ENCODE assay signal across 1 cellular context in the genomic region with DNA sequence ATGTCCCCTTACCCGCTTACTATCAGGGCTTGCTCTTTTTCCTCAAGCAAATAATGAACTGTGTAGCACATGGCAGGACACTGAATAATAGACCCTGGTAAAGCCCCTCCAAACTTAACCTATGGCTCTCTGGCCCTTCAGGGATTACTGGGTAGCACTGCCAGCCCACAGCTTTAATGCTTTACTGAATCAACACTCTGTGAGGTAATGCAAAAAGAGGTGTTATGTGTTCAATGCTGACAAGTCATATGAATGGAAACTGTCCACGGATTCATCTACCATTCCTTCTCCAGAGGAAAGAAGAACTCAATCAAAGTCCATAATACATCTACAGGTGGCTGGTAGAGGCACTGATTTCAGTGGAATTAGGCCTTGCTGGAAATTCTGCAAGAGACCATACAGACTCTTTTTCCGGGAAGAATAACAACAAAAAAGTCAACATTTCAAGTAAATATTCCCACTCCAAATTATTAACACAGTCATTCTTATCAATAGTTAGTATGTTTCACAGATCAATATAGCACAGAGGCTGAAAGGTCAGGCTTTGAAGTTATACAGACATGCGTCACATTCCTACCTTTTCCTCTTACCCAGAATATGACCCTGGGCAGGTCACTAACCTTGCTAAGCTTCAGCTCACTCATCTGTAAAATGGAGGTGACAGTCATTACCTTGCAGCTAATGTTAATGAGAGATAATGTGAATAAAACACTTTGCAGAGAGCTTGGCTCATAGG.
TF ChIP-seq lines count a peak whose summit lies in the region.

No MANE protein-coding gene starts in this region.

TF ChIP-seq in HepG2, 621 proteins besides CTCF, POLR2A, EP300 and RAD21 (continued from another document and continues in another):
- TF ChIP-seq, protein P1, sequence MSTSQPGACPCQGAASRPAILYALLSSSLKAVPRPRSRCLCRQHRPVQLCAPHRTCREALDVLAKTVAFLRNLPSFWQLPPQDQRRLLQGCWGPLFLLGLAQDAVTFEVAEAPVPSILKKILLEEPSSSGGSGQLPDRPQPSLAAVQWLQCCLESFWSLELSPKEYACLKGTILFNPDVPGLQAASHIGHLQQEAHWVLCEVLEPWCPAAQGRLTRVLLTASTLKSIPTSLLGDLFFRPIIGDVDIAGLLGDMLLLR (CRISPR knock-in tag; IDR thresholded peaks at IDR 0.05), result no peak
- TF ChIP-seq REPIN1 (CRISPR knock-in tag; IDR thresholded peaks at IDR 0.05; ENCODE audit: borderline replicate concordance, low read depth) (peak; percentile 89), KDM2A (CRISPR knock-in tag; IDR thresholded peaks at IDR 0.05; ENCODE audit: borderline replicate concordance, low read depth) (no peak), SRSF1 (optimal IDR thresholded peaks at IDR 0.05; ENCODE audit: low read depth, low read length) (no peak), ATF7 (IDR thresholded peaks at IDR 0.05) (peak; percentile 32), ATF7 (CRISPR knock-in tag; IDR thresholded peaks at IDR 0.05) (no peak; the same call in 1 of the 2 replicates), NFYB (CRISPR knock-in tag; IDR thresholded peaks at IDR 0.05) (no peak), RBAK (CRISPR knock-in tag; IDR thresholded peaks at IDR 0.05) (no peak), RELA (CRISPR knock-in tag; IDR thresholded peaks at IDR 0.05) (peak; percentile 38; the same call in 1 of the 2 replicates), ZNF256 (CRISPR knock-in tag; conservative IDR thresholded peaks at IDR 0.05) (no peak), SYNCRIP (IDR thresholded peaks at IDR 0.05; ENCODE audit: insufficient read depth, low read depth, low read length) (no peak), ZNF232 (CRISPR knock-in tag; IDR thresholded peaks at IDR 0.05; ENCODE audit: borderline replicate concordance) (0 out of 2 replicates have a peak, but pooled peaks have one; percentile 59), SMAD3 (CRISPR knock-in tag; IDR thresholded peaks at IDR 0.05) (peak; percentile 77; the same call in 1 of the 2 replicates), ZBTB38 (CRISPR knock-in tag; IDR thresholded peaks at IDR 0.05) (no peak), PCBP1 (IDR thresholded peaks at IDR 0.05; ENCODE audit: borderline replicate concordance, low read depth, low read length) (no peak), ZNF468 (CRISPR knock-in tag; IDR thresholded peaks at IDR 0.05) (no peak), ZEB1 (IDR thresholded peaks at IDR 0.05; ENCODE audit: insufficient replicate concordance, low read depth) (peak; percentile 80), FOXA1 (IDR thresholded peaks at IDR 0.05) (peak; percentile 68), FOXA1 (CRISPR knock-in tag; IDR thresholded peaks at IDR 0.05) (peak; percentile 70; the same call in 1 of the 2 replicates), U2AF2 (IDR thresholded peaks at IDR 0.05; ENCODE audit: low read depth, low read length) (no peak), JUN (CRISPR knock-in tag; IDR thresholded peaks at IDR 0.05) (no peak), ZFP90 (CRISPR knock-in tag; IDR thresholded peaks at IDR 0.05; ENCODE audit: borderline replicate concordance) (0 out of 2 replicates have a peak, but pooled peaks have one; percentile 32), ADNP (CRISPR knock-in tag; IDR thresholded peaks at IDR 0.05) (no peak)
- TF ChIP-seq, protein P2, sequence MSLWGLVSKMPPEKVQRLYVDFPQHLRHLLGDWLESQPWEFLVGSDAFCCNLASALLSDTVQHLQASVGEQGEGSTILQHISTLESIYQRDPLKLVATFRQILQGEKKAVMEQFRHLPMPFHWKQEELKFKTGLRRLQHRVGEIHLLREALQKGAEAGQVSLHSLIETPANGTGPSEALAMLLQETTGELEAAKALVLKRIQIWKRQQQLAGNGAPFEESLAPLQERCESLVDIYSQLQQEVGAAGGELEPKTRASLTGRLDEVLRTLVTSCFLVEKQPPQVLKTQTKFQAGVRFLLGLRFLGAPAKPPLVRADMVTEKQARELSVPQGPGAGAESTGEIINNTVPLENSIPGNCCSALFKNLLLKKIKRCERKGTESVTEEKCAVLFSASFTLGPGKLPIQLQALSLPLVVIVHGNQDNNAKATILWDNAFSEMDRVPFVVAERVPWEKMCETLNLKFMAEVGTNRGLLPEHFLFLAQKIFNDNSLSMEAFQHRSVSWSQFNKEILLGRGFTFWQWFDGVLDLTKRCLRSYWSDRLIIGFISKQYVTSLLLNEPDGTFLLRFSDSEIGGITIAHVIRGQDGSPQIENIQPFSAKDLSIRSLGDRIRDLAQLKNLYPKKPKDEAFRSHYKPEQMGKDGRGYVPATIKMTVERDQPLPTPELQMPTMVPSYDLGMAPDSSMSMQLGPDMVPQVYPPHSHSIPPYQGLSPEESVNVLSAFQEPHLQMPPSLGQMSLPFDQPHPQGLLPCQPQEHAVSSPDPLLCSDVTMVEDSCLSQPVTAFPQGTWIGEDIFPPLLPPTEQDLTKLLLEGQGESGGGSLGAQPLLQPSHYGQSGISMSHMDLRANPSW (CRISPR knock-in tag; IDR thresholded peaks at IDR 0.05; ENCODE audit: borderline replicate concordance), result peak; percentile 75; the same call in 1 of the 2 replicates
- TF ChIP-seq, protein P3, sequence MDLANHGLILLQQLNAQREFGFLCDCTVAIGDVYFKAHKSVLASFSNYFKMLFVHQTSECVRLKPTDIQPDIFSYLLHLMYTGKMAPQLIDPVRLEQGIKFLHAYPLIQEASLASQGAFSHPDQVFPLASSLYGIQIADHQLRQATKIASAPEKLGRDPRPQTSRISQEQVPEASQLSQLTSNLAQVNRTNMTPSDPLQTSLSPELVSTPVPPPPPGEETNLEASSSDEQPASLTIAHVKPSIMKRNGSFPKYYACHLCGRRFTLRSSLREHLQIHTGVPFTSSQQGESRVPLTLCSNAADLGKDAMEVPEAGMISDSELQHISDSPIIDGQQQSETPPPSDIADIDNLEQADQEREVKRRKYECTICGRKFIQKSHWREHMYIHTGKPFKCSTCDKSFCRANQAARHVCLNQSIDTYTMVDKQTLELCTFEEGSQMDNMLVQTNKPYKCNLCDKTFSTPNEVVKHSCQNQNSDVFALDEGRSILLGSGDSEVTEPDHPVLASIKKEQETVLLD (CRISPR knock-in tag; IDR thresholded peaks at IDR 0.05; ENCODE audit: low read depth), result no peak
- TF ChIP-seq, protein P4, sequence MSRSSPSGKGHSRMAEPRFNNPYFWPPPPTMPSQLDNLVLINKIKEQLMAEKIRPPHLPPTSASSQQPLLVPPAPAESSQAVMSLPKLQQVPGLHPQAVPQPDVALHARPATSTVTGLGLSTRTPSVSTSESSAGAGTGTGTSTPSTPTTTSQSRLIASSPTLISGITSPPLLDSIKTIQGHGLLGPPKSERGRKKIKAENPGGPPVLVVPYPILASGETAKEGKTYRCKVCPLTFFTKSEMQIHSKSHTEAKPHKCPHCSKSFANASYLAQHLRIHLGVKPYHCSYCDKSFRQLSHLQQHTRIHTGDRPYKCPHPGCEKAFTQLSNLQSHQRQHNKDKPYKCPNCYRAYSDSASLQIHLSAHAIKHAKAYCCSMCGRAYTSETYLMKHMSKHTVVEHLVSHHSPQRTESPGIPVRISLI (CRISPR knock-in tag; IDR thresholded peaks at IDR 0.05; ENCODE audit: borderline replicate concordance), result peak; percentile 65; the same call in 1 of the 2 replicates
- TF ChIP-seq, protein P5, sequence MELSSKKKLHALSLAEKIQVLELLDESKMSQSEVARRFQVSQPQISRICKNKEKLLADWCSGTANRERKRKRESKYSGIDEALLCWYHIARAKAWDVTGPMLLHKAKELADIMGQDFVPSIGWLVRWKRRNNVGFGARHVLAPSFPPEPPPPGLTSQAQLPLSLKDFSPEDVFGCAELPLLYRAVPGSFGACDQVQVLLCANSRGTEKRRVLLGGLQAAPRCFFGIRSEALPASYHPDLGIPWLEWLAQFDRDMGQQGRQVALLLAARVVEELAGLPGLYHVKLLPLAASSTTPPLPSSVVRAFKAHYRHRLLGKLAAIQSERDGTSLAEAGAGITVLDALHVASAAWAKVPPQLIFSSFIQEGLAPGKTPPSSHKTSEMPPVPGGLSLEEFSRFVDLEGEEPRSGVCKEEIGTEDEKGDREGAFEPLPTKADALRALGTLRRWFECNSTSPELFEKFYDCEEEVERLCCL (CRISPR knock-in tag; IDR thresholded peaks at IDR 0.05; ENCODE audit: borderline replicate concordance), result no peak
- TF ChIP-seq, protein P6, sequence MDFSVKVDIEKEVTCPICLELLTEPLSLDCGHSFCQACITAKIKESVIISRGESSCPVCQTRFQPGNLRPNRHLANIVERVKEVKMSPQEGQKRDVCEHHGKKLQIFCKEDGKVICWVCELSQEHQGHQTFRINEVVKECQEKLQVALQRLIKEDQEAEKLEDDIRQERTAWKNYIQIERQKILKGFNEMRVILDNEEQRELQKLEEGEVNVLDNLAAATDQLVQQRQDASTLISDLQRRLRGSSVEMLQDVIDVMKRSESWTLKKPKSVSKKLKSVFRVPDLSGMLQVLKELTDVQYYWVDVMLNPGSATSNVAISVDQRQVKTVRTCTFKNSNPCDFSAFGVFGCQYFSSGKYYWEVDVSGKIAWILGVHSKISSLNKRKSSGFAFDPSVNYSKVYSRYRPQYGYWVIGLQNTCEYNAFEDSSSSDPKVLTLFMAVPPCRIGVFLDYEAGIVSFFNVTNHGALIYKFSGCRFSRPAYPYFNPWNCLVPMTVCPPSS (IDR thresholded peaks at IDR 0.05), result no peak
- TF ChIP-seq, protein P7, sequence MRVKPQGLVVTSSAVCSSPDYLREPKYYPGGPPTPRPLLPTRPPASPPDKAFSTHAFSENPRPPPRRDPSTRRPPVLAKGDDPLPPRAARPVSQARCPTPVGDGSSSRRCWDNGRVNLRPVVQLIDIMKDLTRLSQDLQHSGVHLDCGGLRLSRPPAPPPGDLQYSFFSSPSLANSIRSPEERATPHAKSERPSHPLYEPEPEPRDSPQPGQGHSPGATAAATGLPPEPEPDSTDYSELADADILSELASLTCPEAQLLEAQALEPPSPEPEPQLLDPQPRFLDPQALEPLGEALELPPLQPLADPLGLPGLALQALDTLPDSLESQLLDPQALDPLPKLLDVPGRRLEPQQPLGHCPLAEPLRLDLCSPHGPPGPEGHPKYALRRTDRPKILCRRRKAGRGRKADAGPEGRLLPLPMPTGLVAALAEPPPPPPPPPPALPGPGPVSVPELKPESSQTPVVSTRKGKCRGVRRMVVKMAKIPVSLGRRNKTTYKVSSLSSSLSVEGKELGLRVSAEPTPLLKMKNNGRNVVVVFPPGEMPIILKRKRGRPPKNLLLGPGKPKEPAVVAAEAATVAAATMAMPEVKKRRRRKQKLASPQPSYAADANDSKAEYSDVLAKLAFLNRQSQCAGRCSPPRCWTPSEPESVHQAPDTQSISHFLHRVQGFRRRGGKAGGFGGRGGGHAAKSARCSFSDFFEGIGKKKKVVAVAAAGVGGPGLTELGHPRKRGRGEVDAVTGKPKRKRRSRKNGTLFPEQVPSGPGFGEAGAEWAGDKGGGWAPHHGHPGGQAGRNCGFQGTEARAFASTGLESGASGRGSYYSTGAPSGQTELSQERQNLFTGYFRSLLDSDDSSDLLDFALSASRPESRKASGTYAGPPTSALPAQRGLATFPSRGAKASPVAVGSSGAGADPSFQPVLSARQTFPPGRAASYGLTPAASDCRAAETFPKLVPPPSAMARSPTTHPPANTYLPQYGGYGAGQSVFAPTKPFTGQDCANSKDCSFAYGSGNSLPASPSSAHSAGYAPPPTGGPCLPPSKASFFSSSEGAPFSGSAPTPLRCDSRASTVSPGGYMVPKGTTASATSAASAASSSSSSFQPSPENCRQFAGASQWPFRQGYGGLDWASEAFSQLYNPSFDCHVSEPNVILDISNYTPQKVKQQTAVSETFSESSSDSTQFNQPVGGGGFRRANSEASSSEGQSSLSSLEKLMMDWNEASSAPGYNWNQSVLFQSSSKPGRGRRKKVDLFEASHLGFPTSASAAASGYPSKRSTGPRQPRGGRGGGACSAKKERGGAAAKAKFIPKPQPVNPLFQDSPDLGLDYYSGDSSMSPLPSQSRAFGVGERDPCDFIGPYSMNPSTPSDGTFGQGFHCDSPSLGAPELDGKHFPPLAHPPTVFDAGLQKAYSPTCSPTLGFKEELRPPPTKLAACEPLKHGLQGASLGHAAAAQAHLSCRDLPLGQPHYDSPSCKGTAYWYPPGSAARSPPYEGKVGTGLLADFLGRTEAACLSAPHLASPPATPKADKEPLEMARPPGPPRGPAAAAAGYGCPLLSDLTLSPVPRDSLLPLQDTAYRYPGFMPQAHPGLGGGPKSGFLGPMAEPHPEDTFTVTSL (CRISPR knock-in tag; IDR thresholded peaks at IDR 0.05; ENCODE audit: borderline replicate concordance), result peak; percentile 96
- TF ChIP-seq, protein P8, sequence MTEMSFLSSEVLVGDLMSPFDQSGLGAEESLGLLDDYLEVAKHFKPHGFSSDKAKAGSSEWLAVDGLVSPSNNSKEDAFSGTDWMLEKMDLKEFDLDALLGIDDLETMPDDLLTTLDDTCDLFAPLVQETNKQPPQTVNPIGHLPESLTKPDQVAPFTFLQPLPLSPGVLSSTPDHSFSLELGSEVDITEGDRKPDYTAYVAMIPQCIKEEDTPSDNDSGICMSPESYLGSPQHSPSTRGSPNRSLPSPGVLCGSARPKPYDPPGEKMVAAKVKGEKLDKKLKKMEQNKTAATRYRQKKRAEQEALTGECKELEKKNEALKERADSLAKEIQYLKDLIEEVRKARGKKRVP (CRISPR knock-in tag; IDR thresholded peaks at IDR 0.05), result peak in 1 of 2 experiments; percentile 37; a peak in 2 of 4 replicates
- TF ChIP-seq, protein P9, sequence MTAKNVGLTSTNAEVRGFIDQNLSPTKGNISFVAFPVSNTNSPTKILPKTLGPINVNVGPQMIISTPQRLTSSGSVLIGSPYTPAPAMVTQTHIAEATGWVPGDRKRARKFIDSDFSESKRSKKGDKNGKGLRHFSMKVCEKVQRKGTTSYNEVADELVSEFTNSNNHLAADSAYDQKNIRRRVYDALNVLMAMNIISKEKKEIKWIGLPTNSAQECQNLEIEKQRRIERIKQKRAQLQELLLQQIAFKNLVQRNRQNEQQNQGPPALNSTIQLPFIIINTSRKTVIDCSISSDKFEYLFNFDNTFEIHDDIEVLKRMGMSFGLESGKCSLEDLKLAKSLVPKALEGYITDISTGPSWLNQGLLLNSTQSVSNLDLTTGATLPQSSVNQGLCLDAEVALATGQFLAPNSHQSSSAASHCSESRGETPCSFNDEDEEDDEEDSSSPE (CRISPR knock-in tag; IDR thresholded peaks at IDR 0.05), result 0 out of 2 replicates have a peak, but pooled peaks have one; percentile 19
- TF ChIP-seq, protein P10, sequence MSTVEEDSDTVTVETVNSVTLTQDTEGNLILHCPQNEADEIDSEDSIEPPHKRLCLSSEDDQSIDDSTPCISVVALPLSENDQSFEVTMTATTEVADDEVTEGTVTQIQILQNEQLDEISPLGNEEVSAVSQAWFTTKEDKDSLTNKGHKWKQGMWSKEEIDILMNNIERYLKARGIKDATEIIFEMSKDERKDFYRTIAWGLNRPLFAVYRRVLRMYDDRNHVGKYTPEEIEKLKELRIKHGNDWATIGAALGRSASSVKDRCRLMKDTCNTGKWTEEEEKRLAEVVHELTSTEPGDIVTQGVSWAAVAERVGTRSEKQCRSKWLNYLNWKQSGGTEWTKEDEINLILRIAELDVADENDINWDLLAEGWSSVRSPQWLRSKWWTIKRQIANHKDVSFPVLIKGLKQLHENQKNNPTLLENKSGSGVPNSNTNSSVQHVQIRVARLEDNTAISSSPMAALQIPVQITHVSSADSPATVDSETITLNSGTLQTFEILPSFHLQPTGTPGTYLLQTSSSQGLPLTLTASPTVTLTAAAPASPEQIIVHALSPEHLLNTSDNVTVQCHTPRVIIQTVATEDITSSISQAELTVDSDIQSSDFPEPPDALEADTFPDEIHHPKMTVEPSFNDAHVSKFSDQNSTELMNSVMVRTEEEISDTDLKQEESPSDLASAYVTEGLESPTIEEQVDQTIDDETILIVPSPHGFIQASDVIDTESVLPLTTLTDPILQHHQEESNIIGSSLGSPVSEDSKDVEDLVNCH (CRISPR knock-in tag; IDR thresholded peaks at IDR 0.05), result no peak
- TF ChIP-seq, protein P11, sequence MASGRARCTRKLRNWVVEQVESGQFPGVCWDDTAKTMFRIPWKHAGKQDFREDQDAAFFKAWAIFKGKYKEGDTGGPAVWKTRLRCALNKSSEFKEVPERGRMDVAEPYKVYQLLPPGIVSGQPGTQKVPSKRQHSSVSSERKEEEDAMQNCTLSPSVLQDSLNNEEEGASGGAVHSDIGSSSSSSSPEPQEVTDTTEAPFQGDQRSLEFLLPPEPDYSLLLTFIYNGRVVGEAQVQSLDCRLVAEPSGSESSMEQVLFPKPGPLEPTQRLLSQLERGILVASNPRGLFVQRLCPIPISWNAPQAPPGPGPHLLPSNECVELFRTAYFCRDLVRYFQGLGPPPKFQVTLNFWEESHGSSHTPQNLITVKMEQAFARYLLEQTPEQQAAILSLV (CRISPR knock-in tag; IDR thresholded peaks at IDR 0.05; ENCODE audit: borderline replicate concordance), result no peak
